Comparison of ENCODE assay signal across 1 cellular context in genomic region chr14:104754213-104754851, GRCh38.
TF ChIP-seq lines count a peak whose summit lies in the region.

No MANE protein-coding gene starts in this region.

TF ChIP-seq in HEK293, 187 proteins besides CTCF, POLR2A, EP300 and RAD21 (continued from another document):
- TF ChIP-seq ZNF518A (tag by site-specific recombination; conservative IDR thresholded peaks at IDR 0.05; ENCODE audit: low read depth) (no peak), ZNF600 (tag by site-specific recombination; IDR thresholded peaks at IDR 0.05) (no peak), ZNF585B (tag by site-specific recombination; IDR thresholded peaks at IDR 0.05) (no peak)
